Comparison of ENCODE assay signal across 11 cellular contexts in genomic region chr11:15485432-15485831, GRCh38.
"Had no signal": no experiment of that assay in that cellular context is flagged by ENCODE, and none has a peak within 500 bp of the region (broad histone marks: within the 10 kb centered on the region; RNA-seq: fewer than 3 reads in every experiment).

No MANE protein-coding gene starts in this region.

- H3K27ac ChIP-seq: GM23248 had no signal

- H3K4me1 Mint-ChIP-seq: GM23338, H9 had no signal

- H2AFZ ChIP-seq: GM23248, GM23338 had no signal

- DNase-seq: GM23248, GOT3, H7, H9, HCEC 1CT, HFFc6 had no signal

- FAIRE-seq: H1, H54 had no signal

- H3K9me3 Mint-ChIP-seq: GM23338, H9 had no signal

- H3K4me1 ChIP-seq: HAP-1 had no signal

- H3K4me2 ChIP-seq: GM23338 had no signal

- H3K36me3 ChIP-seq: HAP-1 had no signal

- H3K27ac Mint-ChIP-seq: GM23338, H9, HFFc6 had no signal

- H3K4me3 ChIP-seq: GM23248, GM23338, HAP-1 had no signal

- H3K4me3 Mint-ChIP-seq: GM23338, H9, HFFc6 had no signal

- H3K9ac ChIP-seq: GM23248 had no signal

- H3K9me3 ChIP-seq: HAP-1 had no signal

- ATAC-seq: GM23338, HCT116 had no signal
